Comparison of ENCODE assay signal across 10 cellular contexts in genomic region chr4:16140520-16141249, GRCh38.
DNase-seq lines count a peak whose midpoint lies in the region; ATAC-seq lines count a peak whose summit lies in the region.
"Had no signal": no experiment of that assay in that cellular context is flagged by ENCODE, and none has a peak within 500 bp of the region (broad histone marks: within the 10 kb centered on the region; RNA-seq: fewer than 3 reads in every experiment).

No MANE protein-coding gene starts in this region.

- peak overlapping the region; percentile 60 for H3K27ac ChIP-seq in duodenal mucosa (ENCODE audit: low read depth, low read length)

- peaks cover 4 to 18% of the 10 kb centered on the region in 2 donors for H3K9me3 ChIP-seq in duodenal mucosa (ENCODE audit: control insufficient read depth in 1 of 2, low read length in 2 of 2)

- peak; percentile 26 for DNase-seq in DMS 273 treated with DMSO at 0.1 percent for 48 hours (lab: John Stamatoyannopoulos, UW)
- DNase-seq in NCI-H2029 treated with DMSO at 0.1 percent for 48 hours (lab: John Stamatoyannopoulos, UW) = peak; percentile 71
- peak; percentile 88 for DNase-seq in non-pigmented ciliary epithelial cell (ENCODE audit: low read depth)
- no peak for DNase-seq in activated CD4-positive, alpha-beta T cell treated with anti-CD3 and anti-CD28 coated beads for 1 hour
- no peak for DNase-seq in D341Med (ENCODE audit: low spot score)
- DNase-seq: activated CD4-positive, alpha-beta T cell treated with anti-CD3 and anti-CD28 coated beads, Interleukin-2, amount 50 U/mL, for 4 hours; stimulated activated naive B cell treated with anti-CD40 and anti-IgM and Interleukin-4, amounts not matched to agents 10 μg/mL and 1 μg/mL and 100 μg/mL, for 72 hours had no signal

- H3K4me3 ChIP-seq in duodenal mucosa (ENCODE audit: low read depth in 1 of 2, low read length in 2 of 2) = peak overlapping the region in 1 of 2 donors; percentile 1

- no peaks in the 10 kb centered on the region for H3K36me3 ChIP-seq in duodenal mucosa (ENCODE audit: control insufficient read depth in 1 of 2, insufficient read depth in 2 of 2, low read length in 2 of 2)

- H3K9ac ChIP-seq in duodenal mucosa (ENCODE audit: low read depth in 1 of 2, low read length in 2 of 2) = no peak overlapping the region

- H3K27me3 ChIP-seq in duodenal mucosa (ENCODE audit: control insufficient read depth in 1 of 2, insufficient read depth in 2 of 2, low read length in 2 of 2) = no peaks in the 10 kb centered on the region

- no peak for ATAC-seq in HG02798 (IDR thresholded peaks at IDR 0.05; ENCODE audit: poor library complexity, unreplicated experiment)
- no peak for ATAC-seq in GM18907 (IDR thresholded peaks at IDR 0.05; ENCODE audit: unreplicated experiment)
- ATAC-seq: stimulated activated naive B cell treated with anti-CD40 and anti-IgM and Interleukin-4, amounts not matched to agents 10 μg/mL and 1 μg/mL and 100 μg/mL, for 72 hours had no signal

- peaks cover 35 to 43% of the 10 kb centered on the region in 2 donors for H3K4me1 ChIP-seq in duodenal mucosa (ENCODE audit: control insufficient read depth in 1 of 2, insufficient read depth in 2 of 2, low read length in 2 of 2)

Comparison
In these comparisons a context has a peak if more than half of its experiments do, and no peak if none do; other contexts are left out.
1. DNase-seq: peak in DMS 273 treated with DMSO at 0.1 percent for 48 hours (single experiment), NCI-H2029 treated with DMSO at 0.1 percent for 48 hours (single experiment) and non-pigmented ciliary epithelial cell (single experiment); none in activated CD4-positive, alpha-beta T cell treated with anti-CD3 and anti-CD28 coated beads for 1 hour (single experiment) and D341Med (single experiment).